Comparison of ENCODE assay signal across 25 cellular contexts in genomic region chr13:72586519-72586918, GRCh38.
A peak's percentile ranks its signal among the peaks of the same experiment; 100 is the strongest.
DNase-seq lines count a peak whose midpoint lies in the region; ATAC-seq and TF ChIP-seq lines count a peak whose summit lies in the region.
"Had no signal": no experiment of that assay in that cellular context is flagged by ENCODE, and none has a peak within 500 bp of the region (broad histone marks: within the 10 kb centered on the region; RNA-seq: fewer than 3 reads in every experiment).

No MANE protein-coding gene starts in this region.

- no peak overlapping the region for H3K4me3 Mint-ChIP-seq in mesothelial cell of epicardium
- H3K4me3 Mint-ChIP-seq: CD14-positive monocyte; CD8-positive, alpha-beta memory T cell; HFFc6 had no signal

- in situ Hi-C loops in astrocyte of the cerebellum (cut with HindIII; ENCODE audit: low sequenced_read_pairs): no loop called here

- H3K27me3 Mint-ChIP-seq in mesothelial cell of epicardium (ENCODE audit: low read depth): no peaks in the 10 kb centered on the region

- H3K27ac Mint-ChIP-seq in mesothelial cell of epicardium: peak overlapping the region; percentile 28
- H3K27ac Mint-ChIP-seq: CD14-positive monocyte; CD8-positive, alpha-beta memory T cell; HFFc6 had no signal

- no peak overlapping the region for H3K4me3 ChIP-seq in astrocyte of the cerebellum (ENCODE audit: low read depth, low read length)
- no peak overlapping the region for H3K4me3 ChIP-seq in epithelial cell of esophagus (ENCODE audit: low read length)
- H3K4me3 ChIP-seq: GM23248, MG63, PC-9 had no signal

- TF ChIP-seq CTCF in astrocyte of the cerebellum (IDR thresholded peaks at IDR 0.05; ENCODE audit: low read depth, low read length, missing control alignments) (no peak), epithelial cell of esophagus (IDR thresholded peaks at IDR 0.05; ENCODE audit: insufficient read depth, low read depth, low read length, missing control alignments) (no peak), mesothelial cell of epicardium (IDR thresholded peaks at IDR 0.05; ENCODE audit: unreplicated experiment) (no peak)

- peak; percentile 8 for DNase-seq in ELR (ENCODE audit: low read depth)
- DNase-seq in astrocyte of the cerebellum (ENCODE audit: low read depth): peak; percentile 73
- peak; percentile 10 for DNase-seq in epithelial cell of esophagus (ENCODE audit: low read depth)
- no peak for DNase-seq in mesothelial cell of epicardium (ENCODE audit: low spot score in 2 of 2, unreplicated experiment in 2 of 2)
- no peak for DNase-seq in NCI-H187 treated with DMSO at 0.1 percent for 48 hours (lab: John Stamatoyannopoulos, UW)
- DNase-seq: 8988T; ACHN; BE2C; CD8-positive, alpha-beta memory T cell; DMS79 treated with DMSO at 0.1 percent for 48 hours; GM23248; H7; HFFc6; KBM-7; MG63; NCI-H1105 treated with DMSO at 0.1 percent for 48 hours; NCI-H146; NCI-H2029; NCI-H446; NCI-H526; PC-9; SHP77 had no signal

- ATAC-seq in GM18870 (IDR thresholded peaks at IDR 0.05; ENCODE audit: unreplicated experiment): no peak
- no peak for ATAC-seq in HG02870 (IDR thresholded peaks at IDR 0.05; ENCODE audit: unreplicated experiment)

- no peaks in the 10 kb centered on the region for H3K36me3 Mint-ChIP-seq in mesothelial cell of epicardium
- H3K36me3 Mint-ChIP-seq: CD14-positive monocyte; CD8-positive, alpha-beta memory T cell had no signal

- H3K9me3 Mint-ChIP-seq in mesothelial cell of epicardium: peaks cover 11% of the 10 kb centered on the region

- peaks cover 16% of the 10 kb centered on the region for H3K4me1 Mint-ChIP-seq in mesothelial cell of epicardium
- H3K4me1 Mint-ChIP-seq: CD14-positive monocyte; CD8-positive, alpha-beta memory T cell had no signal

Comparison
In these comparisons a context has a peak if more than half of its experiments do, and no peak if none do; other contexts are left out.
1. DNase-seq: peak in ELR (single experiment), astrocyte of the cerebellum (single experiment) and epithelial cell of esophagus (single experiment); none in mesothelial cell of epicardium (0 of 2) and NCI-H187 treated with DMSO at 0.1 percent for 48 hours (single experiment).